In the genomic region with DNA sequence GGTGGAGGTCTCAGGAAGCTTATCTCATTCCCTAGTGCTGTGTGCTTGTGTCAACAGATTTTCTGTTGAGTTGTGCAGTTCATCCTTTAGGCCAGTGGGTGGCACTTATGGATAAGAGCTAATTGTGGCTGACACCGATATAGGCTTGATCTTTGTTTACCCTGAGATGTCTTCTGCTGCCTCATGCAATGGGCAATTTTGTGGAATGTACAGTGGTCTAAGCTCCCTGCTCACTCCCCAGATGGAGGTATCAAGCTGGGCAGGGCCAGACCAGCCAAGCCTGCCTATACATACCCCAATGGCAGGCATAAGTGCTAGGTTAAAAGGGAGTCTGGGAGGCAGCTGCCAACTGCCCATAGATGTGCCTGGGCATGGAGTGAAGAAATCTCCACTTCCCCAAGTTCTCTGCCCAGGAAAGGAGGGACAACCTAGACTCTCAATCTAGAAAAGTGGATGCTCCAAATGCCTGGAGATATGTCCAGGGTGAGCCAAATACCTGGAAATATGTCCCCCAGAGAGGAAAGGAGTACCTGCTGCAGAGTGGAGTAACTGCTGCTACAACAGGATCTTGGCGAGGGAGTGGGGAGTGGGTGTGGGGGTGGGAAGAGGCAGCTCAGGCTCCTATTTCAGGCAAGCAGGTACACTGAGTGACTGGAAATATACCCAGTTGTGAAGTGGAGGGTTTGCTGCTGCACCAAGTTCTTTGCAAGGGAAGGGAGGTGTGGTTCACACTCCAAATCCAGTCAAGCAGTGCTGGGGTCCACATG, we compare ENCODE assay signal across 8 cellular contexts. TPM values are rescaled to one million over a fixed set of nuclear protein-coding genes. Genes with fewer than 3 reads are reported as not detected.
A peak's percentile ranks its signal among the peaks of the same experiment; 100 is the strongest.
DNase-seq lines count a peak whose midpoint lies in the region; ATAC-seq and TF ChIP-seq lines count a peak whose summit lies in the region.

No MANE protein-coding gene starts in this region.

- no peak overlapping the region for H3K27ac ChIP-seq in OCI-LY7 (ENCODE audit: low read depth, low read length, poor library complexity, severe bottlenecking)

- CTCF ChIA-PET in OCI-LY7 (lab: Charles Lee; ENCODE audit: unreplicated experiment): interaction anchor here (0.6 to 0.9 kb wide), 2 partner anchors 14 to 32 kb away, joined by 3 to 4 read pairs; no protein-coding TSS in a partner anchor

- peak; percentile 8 for DNase-seq in G401 (ENCODE audit: low spot score)
- peak; percentile 69 for DNase-seq in OCI-LY7 (ENCODE audit: low spot score)
- DNase-seq in adipocyte (ENCODE audit: low read depth): peak; percentile 64
- peak; percentile 40 for DNase-seq in kidney glomerular epithelial cell (lab: John Stamatoyannopoulos, UW)
- peak; percentile 16 for DNase-seq in stromal cell of bone marrow (ENCODE audit: low read depth)
- no peak for DNase-seq in UCSD-AML1 (lab: John Stamatoyannopoulos, UW; ENCODE audit: unreplicated experiment)

- H3K4me3 ChIP-seq in OCI-LY7 (ENCODE audit: low read depth, low read length, poor library complexity, severe bottlenecking) (no peak overlapping the region), adipocyte (ENCODE audit: low read length) (no peak overlapping the region)

- POLR2A ChIA-PET in OCI-LY7 (lab: Charles Lee): interaction anchor here (1.0 to 1.2 kb wide), 2 partner anchors 18 to 121 kb away, joined by 3 read pairs; no protein-coding TSS in a partner anchor

- intact Hi-C loops in OCI-LY7 (cut with micrococcal nuclease; ENCODE audit: unreplicated experiment): loop anchor here (5.0 kb wide), 1 partner anchor 323 kb away; no protein-coding TSS in a partner anchor

- H3K79me2 ChIP-seq in OCI-LY7 (ENCODE audit: insufficient read depth, low read depth, low read length): no peaks in the 10 kb centered on the region

- no peaks in the 10 kb centered on the region for H4K20me1 ChIP-seq in OCI-LY7 (ENCODE audit: insufficient read depth, low read length)

- H3K9me3 ChIP-seq in OCI-LY7 (ENCODE audit: low read length) (0 out of 2 replicates have a peak, but pooled peaks cover 15% of the 10 kb centered on the region), adipocyte (ENCODE audit: control insufficient read depth, low read length) (peaks cover 13% of the 10 kb centered on the region)

- H2AFZ ChIP-seq in OCI-LY7 (ENCODE audit: low read length): peak overlapping the region; percentile 56; the same call in 1 of the 2 replicates

- no peaks in the 10 kb centered on the region for H3K9me2 ChIP-seq in OCI-LY7 (ENCODE audit: insufficient read depth, low read length)

- peak; percentile 77 for TF ChIP-seq CTCF in OCI-LY7 (conservative IDR thresholded peaks at IDR 0.05; ENCODE audit: low read length)

- H3K4me1 ChIP-seq in OCI-LY7 (ENCODE audit: insufficient read depth, low read length, poor library complexity, severe bottlenecking): no peaks in the 10 kb centered on the region
- H3K4me1 ChIP-seq in adipocyte (ENCODE audit: control insufficient read depth, insufficient read depth, low read length): no peaks in the 10 kb centered on the region

- in situ Hi-C loops in G401 (cut with HindIII; ENCODE audit: low sequenced_read_pairs): no loop called here

- no peaks in the 10 kb centered on the region for H3K27me3 ChIP-seq in adipocyte (replicated peaks; ENCODE audit: control insufficient read depth, insufficient read depth, low read length)

- H3K9ac ChIP-seq in adipocyte (ENCODE audit: low read length): no peak overlapping the region

- H3K36me3 ChIP-seq in OCI-LY7 (ENCODE audit: insufficient read depth, low read length) (no peaks in the 10 kb centered on the region), adipocyte (ENCODE audit: control insufficient read depth, insufficient read depth, low read length, severe bottlenecking) (no peaks in the 10 kb centered on the region)

- no TSS peak for BruUV-seq in OCI-LY7 (replicated peaks; lab: Mats Ljungman, UMichigan)

- ATAC-seq in GM19455 (IDR thresholded peaks at IDR 0.05; ENCODE audit: unreplicated experiment) (peak; percentile 95), HG03439 (IDR thresholded peaks at IDR 0.05; ENCODE audit: unreplicated experiment) (peak; percentile 96)

- H3K4me2 ChIP-seq in OCI-LY7 (ENCODE audit: low read length): no peak overlapping the region

RNA-seq across cellular contexts. Expression of a gene that starts 53.2 kb away (rescaled TPM):
- total RNA-seq in G401 (2014; rRNA removed; shearing (Covaris generic)): not detected in 2 replicates
- total RNA-seq in OCI-LY7 (2014; rRNA removed; shearing (Covaris generic)): not detected in 2 replicates
- not detected in 2 replicates for total RNA-seq in OCI-LY7 (2022)
